Comparison of ENCODE assay signal across 1 cellular context in genomic region chr17:45247429-45248131, GRCh38.
TF ChIP-seq lines count a peak whose summit lies in the region.

No MANE protein-coding gene starts in this region.

TF ChIP-seq in HepG2, 621 proteins besides CTCF, POLR2A, EP300 and RAD21 (continued from another document and continues in another):
- TF ChIP-seq ZNF639 (CRISPR knock-in tag; conservative IDR thresholded peaks at IDR 0.05), result no peak
- peak; percentile 60; the same call in 1 of the 2 replicates for TF ChIP-seq TAF1 (CRISPR knock-in tag; IDR thresholded peaks at IDR 0.05)
- TF ChIP-seq MAFK (conservative IDR thresholded peaks at IDR 0.05 in 1 of 2, IDR thresholded peaks at IDR 0.05 in 1 of 2; ENCODE audit: low read length in 2 of 2), result no peak
- TF ChIP-seq TRIM24 (CRISPR knock-in tag; IDR thresholded peaks at IDR 0.05), result no peak
- TF ChIP-seq ZMYM2 (CRISPR knock-in tag; IDR thresholded peaks at IDR 0.05), result peak; percentile 35
- no peak for TF ChIP-seq ZNF354B (CRISPR knock-in tag; IDR thresholded peaks at IDR 0.05)
- TF ChIP-seq FOXK1 (CRISPR knock-in tag; IDR thresholded peaks at IDR 0.05; ENCODE audit: borderline replicate concordance, low read depth), result no peak
- TF ChIP-seq SRSF1 (optimal IDR thresholded peaks at IDR 0.05; ENCODE audit: low read depth, low read length), result peak; percentile 63
- no peak; the same call in 1 of the 2 replicates for TF ChIP-seq ZNF878 (CRISPR knock-in tag; IDR thresholded peaks at IDR 0.05)
- 0 out of 2 replicates have a peak, but pooled peaks have one; percentile 22 for TF ChIP-seq KLF12 (CRISPR knock-in tag; IDR thresholded peaks at IDR 0.05; ENCODE audit: borderline replicate concordance)
- TF ChIP-seq SKIL (CRISPR knock-in tag; IDR thresholded peaks at IDR 0.05; ENCODE audit: borderline replicate concordance), result peak; percentile 68; the same call in 1 of the 2 replicates
- TF ChIP-seq TEAD2 (CRISPR knock-in tag; IDR thresholded peaks at IDR 0.05), result no peak
- no peak for TF ChIP-seq FOXM1 (CRISPR knock-in tag; IDR thresholded peaks at IDR 0.05)
- TF ChIP-seq BCL3 (CRISPR knock-in tag; IDR thresholded peaks at IDR 0.05), result peak; percentile 62; the same call in 1 of the 2 replicates
- no peak for TF ChIP-seq POLR2AphosphoS2 (IDR thresholded peaks at IDR 0.05; ENCODE audit: low read depth, low read length)
- TF ChIP-seq RBM22 (optimal IDR thresholded peaks at IDR 0.05; ENCODE audit: low read length), result no peak
- peak; percentile 26; the same call in 1 of the 2 replicates for TF ChIP-seq GABPA (IDR thresholded peaks at IDR 0.05; ENCODE audit: low read depth, low read length)
- TF ChIP-seq GABPA (CRISPR knock-in tag; IDR thresholded peaks at IDR 0.05; ENCODE audit: low read depth), result peak; percentile 61
- TF ChIP-seq MIXL1 (CRISPR knock-in tag; IDR thresholded peaks at IDR 0.05), result no peak
- peak; percentile 81 for TF ChIP-seq CREB1 (IDR thresholded peaks at IDR 0.05)
- peak; percentile 78 for TF ChIP-seq CREB1 (CRISPR knock-in tag; IDR thresholded peaks at IDR 0.05)
- TF ChIP-seq ZNF792 (CRISPR knock-in tag; IDR thresholded peaks at IDR 0.05), result peak; percentile 56; the same call in 1 of the 2 replicates
- TF ChIP-seq HMGA1 (CRISPR knock-in tag; conservative IDR thresholded peaks at IDR 0.05), result no peak
- no peak for TF ChIP-seq ZNF556 (CRISPR knock-in tag; IDR thresholded peaks at IDR 0.05; ENCODE audit: borderline replicate concordance)
- TF ChIP-seq ZNF746 (CRISPR knock-in tag; IDR thresholded peaks at IDR 0.05), result 0 out of 2 replicates have a peak, but pooled peaks have one; percentile 30
- peak; percentile 13; the same call in 1 of the 2 replicates for TF ChIP-seq YEATS2 (CRISPR knock-in tag; IDR thresholded peaks at IDR 0.05; ENCODE audit: borderline replicate concordance)
- TF ChIP-seq TFDP2 (CRISPR knock-in tag; IDR thresholded peaks at IDR 0.05), result peak; percentile 15; the same call in 1 of the 2 replicates
- no peak for TF ChIP-seq TOE1 (CRISPR knock-in tag; IDR thresholded peaks at IDR 0.05)
- 0 out of 2 replicates have a peak, but pooled peaks have one; percentile 10 for TF ChIP-seq NFATC3 (CRISPR knock-in tag; IDR thresholded peaks at IDR 0.05)
- TF ChIP-seq HHEX (CRISPR knock-in tag; IDR thresholded peaks at IDR 0.05), result no peak
- TF ChIP-seq CENPBD1 (CRISPR knock-in tag; IDR thresholded peaks at IDR 0.05; ENCODE audit: borderline replicate concordance, low read depth), result no peak
- TF ChIP-seq DBP (CRISPR knock-in tag; IDR thresholded peaks at IDR 0.05; ENCODE audit: not compliant biosample characterization), result no peak
- TF ChIP-seq ZNF709 (CRISPR knock-in tag; IDR thresholded peaks at IDR 0.05), result no peak; the same call in 1 of the 2 replicates
- no peak for TF ChIP-seq RNF2 (conservative IDR thresholded peaks at IDR 0.05; ENCODE audit: low read depth)
- peak; percentile 86; the same call in 1 of the 2 replicates for TF ChIP-seq SALL2 (CRISPR knock-in tag; IDR thresholded peaks at IDR 0.05)
- TF ChIP-seq MYC (CRISPR knock-in tag; IDR thresholded peaks at IDR 0.05; ENCODE audit: borderline replicate concordance), result peak; percentile 55
- no peak; the same call in 2 of the 3 replicates for TF ChIP-seq MXI1 (IDR thresholded peaks at IDR 0.05; ENCODE audit: borderline replicate concordance, low read depth, low read length)
- TF ChIP-seq ZC3H4 (CRISPR knock-in tag; IDR thresholded peaks at IDR 0.05; ENCODE audit: borderline replicate concordance), result no peak
- TF ChIP-seq KAT8 (CRISPR knock-in tag; IDR thresholded peaks at IDR 0.05), result peak; percentile 85
- no peak; the same call in 1 of the 2 replicates for TF ChIP-seq AKNA (CRISPR knock-in tag; IDR thresholded peaks at IDR 0.05; ENCODE audit: borderline replicate concordance)
- TF ChIP-seq NCOA5 (CRISPR knock-in tag; IDR thresholded peaks at IDR 0.05), result no peak
- TF ChIP-seq PRMT3 (CRISPR knock-in tag; IDR thresholded peaks at IDR 0.05; ENCODE audit: borderline replicate concordance, low read depth), result no peak
- TF ChIP-seq HIVEP1 (CRISPR knock-in tag; IDR thresholded peaks at IDR 0.05), result no peak
- peak; percentile 66 for TF ChIP-seq ELF1 (CRISPR knock-in tag; IDR thresholded peaks at IDR 0.05)
- no peak; the same call in 1 of the 2 replicates for TF ChIP-seq ZNF446 (CRISPR knock-in tag; IDR thresholded peaks at IDR 0.05)
- no peak for TF ChIP-seq ZMAT3 (CRISPR knock-in tag; conservative IDR thresholded peaks at IDR 0.05)
- no peak for TF ChIP-seq HES4 (CRISPR knock-in tag; IDR thresholded peaks at IDR 0.05; ENCODE audit: borderline replicate concordance)
- 0 out of 2 replicates have a peak, but pooled peaks have one; percentile 24 for TF ChIP-seq ZNF121 (CRISPR knock-in tag; IDR thresholded peaks at IDR 0.05)
- no peak for TF ChIP-seq MATR3 (CRISPR knock-in tag; IDR thresholded peaks at IDR 0.05)
- no peak for TF ChIP-seq ZNF569 (CRISPR knock-in tag; IDR thresholded peaks at IDR 0.05; ENCODE audit: borderline replicate concordance)
- TF ChIP-seq ZNF513 (CRISPR knock-in tag; conservative IDR thresholded peaks at IDR 0.05), result peak; percentile 88; the same call in 1 of the 2 replicates
- no peak for TF ChIP-seq ZNF570 (CRISPR knock-in tag; IDR thresholded peaks at IDR 0.05; ENCODE audit: borderline replicate concordance)
- peak; percentile 20; the same call in 1 of the 2 replicates for TF ChIP-seq ZSCAN9 (CRISPR knock-in tag; IDR thresholded peaks at IDR 0.05; ENCODE audit: borderline replicate concordance)
- no peak for TF ChIP-seq MAF1 (CRISPR knock-in tag; IDR thresholded peaks at IDR 0.05; ENCODE audit: borderline replicate concordance)
- TF ChIP-seq ZFP36L2 (CRISPR knock-in tag; IDR thresholded peaks at IDR 0.05), result no peak
- TF ChIP-seq SRY (CRISPR knock-in tag; IDR thresholded peaks at IDR 0.05), result peak; percentile 62; the same call in 1 of the 2 replicates
- TF ChIP-seq NFE2L2 (IDR thresholded peaks at IDR 0.05; ENCODE audit: low read length), result no peak
- no peak for TF ChIP-seq CC2D1A (CRISPR knock-in tag; IDR thresholded peaks at IDR 0.05)
- TF ChIP-seq ZNF644 (CRISPR knock-in tag; IDR thresholded peaks at IDR 0.05; ENCODE audit: low read depth), result no peak
- no peak for TF ChIP-seq ZNF850 (CRISPR knock-in tag; conservative IDR thresholded peaks at IDR 0.05)
- TF ChIP-seq ZUFSP (CRISPR knock-in tag; IDR thresholded peaks at IDR 0.05; ENCODE audit: borderline replicate concordance), result no peak
